Comparison of ENCODE assay signal across 31 cellular contexts in the genomic region with DNA sequence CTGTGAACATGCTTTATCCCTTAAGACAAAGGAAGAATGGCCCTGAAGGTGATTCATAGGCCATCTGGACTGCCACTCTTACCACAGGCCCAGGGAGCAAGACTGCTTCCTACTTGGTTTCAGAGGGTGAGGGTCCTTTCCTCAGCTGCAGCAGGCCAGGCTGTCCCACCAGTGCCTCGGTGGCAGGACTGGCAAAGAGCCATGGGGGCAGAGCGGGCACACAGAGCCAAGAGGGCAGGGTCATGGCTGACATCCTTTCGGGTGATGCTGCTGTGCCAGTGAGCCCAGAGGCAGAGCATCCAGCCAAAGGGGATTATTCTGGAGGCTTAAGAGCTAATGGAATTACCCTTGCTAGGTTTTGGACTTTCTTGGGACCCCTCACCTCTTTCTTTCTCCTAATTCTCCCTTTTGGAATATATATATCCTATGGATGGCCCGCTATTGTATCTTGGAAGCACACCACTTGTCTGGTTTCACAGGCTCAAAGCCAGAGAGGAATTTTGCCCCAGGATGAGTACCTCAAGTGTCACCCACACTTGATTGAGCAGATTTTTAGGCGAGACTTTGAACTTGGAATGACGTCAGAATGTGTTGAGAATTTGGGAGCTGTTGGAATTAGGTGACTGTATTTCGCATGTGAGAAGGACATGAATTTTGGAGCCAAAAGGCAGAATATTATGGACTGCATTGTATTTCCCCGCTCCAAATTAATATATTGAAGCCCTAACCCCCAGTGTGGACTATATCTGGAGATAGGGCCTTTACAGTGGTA.
"Had no signal": no experiment of that assay in that cellular context is flagged by ENCODE, and none has a peak within 500 bp of the region (broad histone marks: within the 10 kb centered on the region; RNA-seq: fewer than 3 reads in every experiment).

No MANE protein-coding gene starts in this region.

- H3K9me3 ChIP-seq: body of pancreas, gastrocnemius medialis had no signal

- H3K27ac ChIP-seq: adrenal gland, body of pancreas, esophagus muscularis mucosa, foreskin keratinocyte, gastrocnemius medialis, heart left ventricle had no signal

- FAIRE-seq: colon had no signal

- H3K27me3 ChIP-seq: adrenal gland, body of pancreas, esophagus muscularis mucosa, gastrocnemius medialis had no signal

- H3K4me3 ChIP-seq: adrenal gland, body of pancreas, esophagus muscularis mucosa, gastrocnemius medialis, heart left ventricle had no signal

- H3K4me1 ChIP-seq: adrenal gland, body of pancreas, esophagus muscularis mucosa, foreskin keratinocyte, gastrocnemius medialis, heart left ventricle had no signal

- ATAC-seq: activated CD4-positive, alpha-beta T cell treated with anti-CD3 and anti-CD28 coated beads for 36 hours; activated CD8-positive, alpha-beta memory T cell treated with anti-CD3 and anti-CD28 coated beads, Interleukin-2, amount 10 ng/mL, durations not matched to agents 7 days and 5 days; activated CD8-positive, alpha-beta T cell treated with anti-CD3 and anti-CD28 coated beads, Interleukin-2, amount 10 ng/mL, durations not matched to agents 7 days and 5 days; activated naive CD8-positive, alpha-beta T cell treated with anti-CD3 and anti-CD28 coated beads, Interleukin-2, amount 50 U/mL, for 24 hours; body of pancreas; effector memory CD8-positive, alpha-beta T cell; foreskin keratinocyte; gastrocnemius medialis; heart left ventricle; T-helper 17 cell had no signal

- DNase-seq: activated CD4-positive, alpha-beta memory T cell treated with anti-CD3 and anti-CD28 coated beads for 36 hours; activated CD4-positive, alpha-beta T cell treated with anti-CD3 and anti-CD28 coated beads for 36 hours; activated CD4-positive, alpha-beta T cell treated with anti-CD3 and anti-CD28 coated beads, Interleukin-2, amount 10 ng/mL, durations not matched to agents 24 days and 14 days; activated CD4-positive, CD25-positive, alpha-beta regulatory T cell; activated CD4-positive, CD25-positive, alpha-beta regulatory T cell treated with anti-CD3 and anti-CD28 coated beads, Interleukin-2, amount 50 U/mL, for 72 hours; activated CD8-positive, alpha-beta memory T cell treated with anti-CD3 and anti-CD28 coated beads, Interleukin-2, amount 10 ng/mL, durations not matched to agents 7 days and 5 days; activated CD8-positive, alpha-beta memory T cell treated with anti-CD3 and anti-CD28 coated beads, Interleukin-2, amount 50 U/mL, for 4 hours; activated CD8-positive, alpha-beta T cell treated with anti-CD3 and anti-CD28 coated beads, Interleukin-2, amount 10 ng/mL, durations not matched to agents 7 days and 5 days; activated effector memory CD4-positive, alpha-beta T cell treated with anti-CD3 and anti-CD28 coated beads, Interleukin-2, amount 50 U/mL, for 16 hours; activated naive CD4-positive, alpha-beta T cell treated with anti-CD3 and anti-CD28 coated beads for 36 hours; activated naive CD8-positive, alpha-beta T cell treated with anti-CD3 and anti-CD28 coated beads for 36 hours; activated naive CD8-positive, alpha-beta T cell treated with anti-CD3 and anti-CD28 coated beads, Interleukin-2, amount 50 U/mL, for 24 hours; activated T-cell treated with anti-CD3 and anti-CD28 coated beads, Interleukin-2, amount 50 U/mL, for 1 hour; activated T-cell treated with anti-CD3 and anti-CD28 coated beads, Interleukin-2, amount 50 U/mL, for 48 hours; adrenal gland; amygdala; aorta; body of pancreas; caudate nucleus; cortex of kidney; dermis blood vessel endothelial cell; effector CD4-positive, alpha-beta T cell; effector memory CD8-positive, alpha-beta T cell; erythroblast; foreskin keratinocyte; gastrocnemius medialis; glutamatergic neuron; heart left ventricle; T-helper 17 cell had no signal

- H3K36me3 ChIP-seq: adrenal gland, esophagus muscularis mucosa, gastrocnemius medialis, heart left ventricle had no signal
